In the genomic region with DNA sequence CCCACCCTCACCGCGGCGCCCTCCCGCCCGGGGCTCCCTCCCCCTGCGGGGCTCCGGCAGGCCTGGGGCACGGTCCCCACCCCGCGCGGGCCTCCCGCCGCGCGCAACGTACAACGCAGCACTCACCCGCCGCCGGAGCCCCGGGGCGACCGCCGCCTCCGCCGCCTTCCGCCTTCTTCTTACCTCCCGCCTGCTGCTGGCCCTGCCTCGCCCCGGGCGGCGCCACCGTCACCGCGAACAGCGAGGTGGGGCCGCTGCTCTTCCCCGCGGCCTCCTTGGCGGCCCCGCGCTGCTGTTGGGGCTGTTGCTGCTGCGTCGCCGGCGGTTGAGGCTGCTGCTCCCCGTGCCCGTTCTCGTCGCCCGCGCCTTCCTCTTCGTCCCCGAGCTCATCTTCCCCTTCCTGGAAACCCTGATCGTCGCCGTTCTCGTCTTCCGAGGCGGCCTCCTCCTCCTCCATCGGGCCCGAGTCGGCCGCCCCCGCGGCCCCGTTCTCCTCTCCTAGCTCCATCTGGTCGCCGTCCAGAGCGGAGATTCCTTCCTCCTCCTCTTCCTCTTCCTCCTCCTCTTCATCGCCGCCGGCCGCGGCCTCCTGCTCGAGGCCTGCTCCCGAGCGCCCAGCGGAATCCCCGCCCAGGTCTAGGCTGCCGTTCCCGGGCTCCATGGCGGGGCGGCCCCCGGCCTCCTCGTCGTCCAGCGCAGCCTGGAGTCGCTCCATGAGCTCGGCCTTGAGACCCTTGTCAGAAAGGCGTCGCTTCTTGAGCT, we compare ENCODE assay signal across 2 cellular contexts.
TF ChIP-seq lines count a peak whose summit lies in the region.

No MANE protein-coding gene starts in this region.

TF ChIP-seq in GM12878, 131 proteins besides CTCF, POLR2A, EP300 and RAD21 (continues in another document):
- TF ChIP-seq RUNX3 (IDR thresholded peaks at IDR 0.05; ENCODE audit: low read length), result no peak
- no peak for TF ChIP-seq EZH2 (IDR thresholded peaks at IDR 0.05; ENCODE audit: borderline replicate concordance, control insufficient read depth, low read depth, low read length)
- TF ChIP-seq, protein P1, sequence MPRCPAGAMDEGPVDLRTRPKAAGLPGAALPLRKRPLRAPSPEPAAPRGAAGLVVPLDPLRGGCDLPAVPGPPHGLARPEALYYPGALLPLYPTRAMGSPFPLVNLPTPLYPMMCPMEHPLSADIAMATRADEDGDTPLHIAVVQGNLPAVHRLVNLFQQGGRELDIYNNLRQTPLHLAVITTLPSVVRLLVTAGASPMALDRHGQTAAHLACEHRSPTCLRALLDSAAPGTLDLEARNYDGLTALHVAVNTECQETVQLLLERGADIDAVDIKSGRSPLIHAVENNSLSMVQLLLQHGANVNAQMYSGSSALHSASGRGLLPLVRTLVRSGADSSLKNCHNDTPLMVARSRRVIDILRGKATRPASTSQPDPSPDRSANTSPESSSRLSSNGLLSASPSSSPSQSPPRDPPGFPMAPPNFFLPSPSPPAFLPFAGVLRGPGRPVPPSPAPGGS (IDR thresholded peaks at IDR 0.05; ENCODE audit: borderline replicate concordance, insufficient read depth, low read depth, low read length, poor library complexity, severe bottlenecking), result no peak
- no peak for TF ChIP-seq SIN3A (IDR thresholded peaks at IDR 0.05; ENCODE audit: low read depth, low read length)
- TF ChIP-seq BHLHE40 (IDR thresholded peaks at IDR 0.05; ENCODE audit: borderline replicate concordance in 1 of 2, low read depth in 2 of 2, low read length in 1 of 2), result no peak
- TF ChIP-seq, protein P2, sequence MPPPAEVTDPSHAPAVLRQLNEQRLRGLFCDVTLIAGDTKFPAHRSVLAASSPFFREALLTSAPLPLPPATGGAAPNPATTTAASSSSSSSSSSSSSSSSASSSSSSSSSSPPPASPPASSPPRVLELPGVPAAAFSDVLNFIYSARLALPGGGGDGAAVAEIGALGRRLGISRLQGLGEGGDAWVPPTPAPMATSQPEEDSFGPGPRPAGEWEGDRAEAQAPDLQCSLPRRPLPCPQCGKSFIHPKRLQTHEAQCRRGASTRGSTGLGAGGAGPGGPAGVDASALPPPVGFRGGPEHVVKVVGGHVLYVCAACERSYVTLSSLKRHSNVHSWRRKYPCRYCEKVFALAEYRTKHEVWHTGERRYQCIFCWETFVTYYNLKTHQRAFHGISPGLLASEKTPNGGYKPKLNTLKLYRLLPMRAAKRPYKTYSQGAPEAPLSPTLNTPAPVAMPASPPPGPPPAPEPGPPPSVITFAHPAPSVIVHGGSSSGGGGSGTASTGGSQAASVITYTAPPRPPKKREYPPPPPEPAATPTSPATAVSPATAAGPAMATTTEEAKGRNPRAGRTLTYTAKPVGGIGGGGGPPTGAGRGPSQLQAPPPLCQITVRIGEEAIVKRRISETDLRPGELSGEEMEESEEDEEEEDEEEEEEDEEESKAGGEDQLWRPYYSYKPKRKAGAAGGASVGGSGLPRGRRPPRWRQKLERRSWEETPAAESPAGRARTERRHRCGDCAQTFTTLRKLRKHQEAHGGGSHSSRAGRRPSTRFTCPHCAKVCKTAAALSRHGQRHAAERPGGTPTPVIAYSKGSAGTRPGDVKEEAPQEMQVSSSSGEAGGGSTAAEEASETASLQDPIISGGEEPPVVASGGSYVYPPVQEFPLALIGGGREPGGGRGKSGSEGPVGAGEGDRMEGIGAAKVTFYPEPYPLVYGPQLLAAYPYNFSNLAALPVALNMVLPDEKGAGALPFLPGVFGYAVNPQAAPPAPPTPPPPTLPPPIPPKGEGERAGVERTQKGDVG (CRISPR knock-in tag; IDR thresholded peaks at IDR 0.05), result no peak
- no peak for TF ChIP-seq NRF1 (conservative IDR thresholded peaks at IDR 0.05; ENCODE audit: low read depth, low read length)
- TF ChIP-seq ESRRA (IDR thresholded peaks at IDR 0.05; ENCODE audit: low read length), result no peak
- TF ChIP-seq ZNF24 (IDR thresholded peaks at IDR 0.05), result no peak
- TF ChIP-seq CHD1 (IDR thresholded peaks at IDR 0.05; ENCODE audit: low read depth, low read length), result 0 out of 2 replicates have a peak, but pooled peaks have one; percentile 17
- no peak for TF ChIP-seq RCOR1 (conservative IDR thresholded peaks at IDR 0.05; ENCODE audit: low read depth, low read length)
- no peak for TF ChIP-seq TBL1XR1 (IDR thresholded peaks at IDR 0.05; ENCODE audit: low read depth, low read length)
- peak in 1 of 2 experiments; percentile 44; a peak in 1 of 3 replicates for TF ChIP-seq EGR1 (IDR thresholded peaks at IDR 0.05; ENCODE audit: borderline replicate concordance in 1 of 2, low read depth in 2 of 2, low read length in 2 of 2)
- TF ChIP-seq BRCA1 (IDR thresholded peaks at IDR 0.05; ENCODE audit: low read depth, low read length), result no peak
- TF ChIP-seq RB1 (IDR thresholded peaks at IDR 0.05; ENCODE audit: borderline replicate concordance), result 0 out of 2 replicates have a peak, but pooled peaks have one; percentile 8
- no peak for TF ChIP-seq CHD4 (IDR thresholded peaks at IDR 0.05)
- TF ChIP-seq, protein P3, sequence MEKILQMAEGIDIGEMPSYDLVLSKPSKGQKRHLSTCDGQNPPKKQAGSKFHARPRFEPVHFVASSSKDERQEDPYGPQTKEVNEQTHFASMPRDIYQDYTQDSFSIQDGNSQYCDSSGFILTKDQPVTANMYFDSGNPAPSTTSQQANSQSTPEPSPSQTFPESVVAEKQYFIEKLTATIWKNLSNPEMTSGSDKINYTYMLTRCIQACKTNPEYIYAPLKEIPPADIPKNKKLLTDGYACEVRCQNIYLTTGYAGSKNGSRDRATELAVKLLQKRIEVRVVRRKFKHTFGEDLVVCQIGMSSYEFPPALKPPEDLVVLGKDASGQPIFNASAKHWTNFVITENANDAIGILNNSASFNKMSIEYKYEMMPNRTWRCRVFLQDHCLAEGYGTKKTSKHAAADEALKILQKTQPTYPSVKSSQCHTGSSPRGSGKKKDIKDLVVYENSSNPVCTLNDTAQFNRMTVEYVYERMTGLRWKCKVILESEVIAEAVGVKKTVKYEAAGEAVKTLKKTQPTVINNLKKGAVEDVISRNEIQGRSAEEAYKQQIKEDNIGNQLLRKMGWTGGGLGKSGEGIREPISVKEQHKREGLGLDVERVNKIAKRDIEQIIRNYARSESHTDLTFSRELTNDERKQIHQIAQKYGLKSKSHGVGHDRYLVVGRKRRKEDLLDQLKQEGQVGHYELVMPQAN (conservative IDR thresholded peaks at IDR 0.05), result 0 out of 2 replicates have a peak, but pooled peaks have one; percentile 21
- TF ChIP-seq, protein P4, sequence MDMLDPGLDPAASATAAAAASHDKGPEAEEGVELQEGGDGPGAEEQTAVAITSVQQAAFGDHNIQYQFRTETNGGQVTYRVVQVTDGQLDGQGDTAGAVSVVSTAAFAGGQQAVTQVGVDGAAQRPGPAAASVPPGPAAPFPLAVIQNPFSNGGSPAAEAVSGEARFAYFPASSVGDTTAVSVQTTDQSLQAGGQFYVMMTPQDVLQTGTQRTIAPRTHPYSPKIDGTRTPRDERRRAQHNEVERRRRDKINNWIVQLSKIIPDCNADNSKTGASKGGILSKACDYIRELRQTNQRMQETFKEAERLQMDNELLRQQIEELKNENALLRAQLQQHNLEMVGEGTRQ (IDR thresholded peaks at IDR 0.05; ENCODE audit: borderline replicate concordance, low read depth, low read length), result no peak
- TF ChIP-seq POLR2AphosphoS2 (IDR thresholded peaks at IDR 0.05; ENCODE audit: low read depth, low read length), result 0 out of 2 replicates have a peak, but pooled peaks have one; percentile 46
- TF ChIP-seq SRF (IDR thresholded peaks at IDR 0.05; ENCODE audit: low read depth in 2 of 2, low read length in 2 of 2), result no peak
- no peak for TF ChIP-seq ZZZ3 (IDR thresholded peaks at IDR 0.05; ENCODE audit: control insufficient read depth, insufficient read length, low read depth)

TF ChIP-seq in HepG2, 621 proteins besides CTCF, POLR2A, EP300 and RAD21 (continues in another document):
- TF ChIP-seq IKZF1 (IDR thresholded peaks at IDR 0.05), result no peak
- TF ChIP-seq CCDC6 (CRISPR knock-in tag; IDR thresholded peaks at IDR 0.05), result peak; percentile 48; the same call in 1 of the 2 replicates
- peak in 1 of 2 experiments; percentile 1; a peak in 1 of 4 replicates for TF ChIP-seq KLF16 (CRISPR knock-in tag; IDR thresholded peaks at IDR 0.05)
- TF ChIP-seq, protein P5, sequence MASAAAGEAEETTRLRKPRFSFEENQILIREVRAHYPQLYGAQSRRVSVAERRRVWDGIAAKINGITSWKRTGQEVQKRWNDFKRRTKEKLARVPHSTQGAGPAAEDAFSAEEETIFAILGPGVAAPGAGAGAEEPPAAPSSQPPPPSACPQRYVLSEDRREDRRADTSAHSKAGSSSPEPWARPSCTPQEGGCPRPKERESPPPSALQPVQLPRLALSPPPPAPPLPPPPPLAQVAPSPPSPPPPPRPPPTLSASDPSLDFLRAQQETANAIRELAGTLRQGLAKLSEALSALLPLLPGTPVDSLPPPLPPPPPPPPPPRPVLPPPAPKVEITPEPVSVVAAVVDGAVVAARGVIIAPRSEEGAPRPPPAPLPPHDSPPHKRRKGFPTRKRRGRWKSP (CRISPR knock-in tag; IDR thresholded peaks at IDR 0.05), result peak; percentile 10; the same call in 1 of the 2 replicates
- TF ChIP-seq JUNB (CRISPR knock-in tag; IDR thresholded peaks at IDR 0.05; ENCODE audit: borderline replicate concordance), result 0 out of 2 replicates have a peak, but pooled peaks have one; percentile 55
- TF ChIP-seq HDAC6 (IDR thresholded peaks at IDR 0.05; ENCODE audit: low read depth, low read length), result no peak
- peak; percentile 48; the same call in 1 of the 2 replicates for TF ChIP-seq ZNF446 (CRISPR knock-in tag; IDR thresholded peaks at IDR 0.05)
- peak; percentile 60; the same call in 1 of the 2 replicates for TF ChIP-seq ZNF790 (CRISPR knock-in tag; IDR thresholded peaks at IDR 0.05; ENCODE audit: borderline replicate concordance)
- no peak for TF ChIP-seq ATAD3A (CRISPR knock-in tag; IDR thresholded peaks at IDR 0.05)
- TF ChIP-seq KAT8 (CRISPR knock-in tag; IDR thresholded peaks at IDR 0.05), result no peak; the same call in 1 of the 2 replicates
- TF ChIP-seq, protein P6, sequence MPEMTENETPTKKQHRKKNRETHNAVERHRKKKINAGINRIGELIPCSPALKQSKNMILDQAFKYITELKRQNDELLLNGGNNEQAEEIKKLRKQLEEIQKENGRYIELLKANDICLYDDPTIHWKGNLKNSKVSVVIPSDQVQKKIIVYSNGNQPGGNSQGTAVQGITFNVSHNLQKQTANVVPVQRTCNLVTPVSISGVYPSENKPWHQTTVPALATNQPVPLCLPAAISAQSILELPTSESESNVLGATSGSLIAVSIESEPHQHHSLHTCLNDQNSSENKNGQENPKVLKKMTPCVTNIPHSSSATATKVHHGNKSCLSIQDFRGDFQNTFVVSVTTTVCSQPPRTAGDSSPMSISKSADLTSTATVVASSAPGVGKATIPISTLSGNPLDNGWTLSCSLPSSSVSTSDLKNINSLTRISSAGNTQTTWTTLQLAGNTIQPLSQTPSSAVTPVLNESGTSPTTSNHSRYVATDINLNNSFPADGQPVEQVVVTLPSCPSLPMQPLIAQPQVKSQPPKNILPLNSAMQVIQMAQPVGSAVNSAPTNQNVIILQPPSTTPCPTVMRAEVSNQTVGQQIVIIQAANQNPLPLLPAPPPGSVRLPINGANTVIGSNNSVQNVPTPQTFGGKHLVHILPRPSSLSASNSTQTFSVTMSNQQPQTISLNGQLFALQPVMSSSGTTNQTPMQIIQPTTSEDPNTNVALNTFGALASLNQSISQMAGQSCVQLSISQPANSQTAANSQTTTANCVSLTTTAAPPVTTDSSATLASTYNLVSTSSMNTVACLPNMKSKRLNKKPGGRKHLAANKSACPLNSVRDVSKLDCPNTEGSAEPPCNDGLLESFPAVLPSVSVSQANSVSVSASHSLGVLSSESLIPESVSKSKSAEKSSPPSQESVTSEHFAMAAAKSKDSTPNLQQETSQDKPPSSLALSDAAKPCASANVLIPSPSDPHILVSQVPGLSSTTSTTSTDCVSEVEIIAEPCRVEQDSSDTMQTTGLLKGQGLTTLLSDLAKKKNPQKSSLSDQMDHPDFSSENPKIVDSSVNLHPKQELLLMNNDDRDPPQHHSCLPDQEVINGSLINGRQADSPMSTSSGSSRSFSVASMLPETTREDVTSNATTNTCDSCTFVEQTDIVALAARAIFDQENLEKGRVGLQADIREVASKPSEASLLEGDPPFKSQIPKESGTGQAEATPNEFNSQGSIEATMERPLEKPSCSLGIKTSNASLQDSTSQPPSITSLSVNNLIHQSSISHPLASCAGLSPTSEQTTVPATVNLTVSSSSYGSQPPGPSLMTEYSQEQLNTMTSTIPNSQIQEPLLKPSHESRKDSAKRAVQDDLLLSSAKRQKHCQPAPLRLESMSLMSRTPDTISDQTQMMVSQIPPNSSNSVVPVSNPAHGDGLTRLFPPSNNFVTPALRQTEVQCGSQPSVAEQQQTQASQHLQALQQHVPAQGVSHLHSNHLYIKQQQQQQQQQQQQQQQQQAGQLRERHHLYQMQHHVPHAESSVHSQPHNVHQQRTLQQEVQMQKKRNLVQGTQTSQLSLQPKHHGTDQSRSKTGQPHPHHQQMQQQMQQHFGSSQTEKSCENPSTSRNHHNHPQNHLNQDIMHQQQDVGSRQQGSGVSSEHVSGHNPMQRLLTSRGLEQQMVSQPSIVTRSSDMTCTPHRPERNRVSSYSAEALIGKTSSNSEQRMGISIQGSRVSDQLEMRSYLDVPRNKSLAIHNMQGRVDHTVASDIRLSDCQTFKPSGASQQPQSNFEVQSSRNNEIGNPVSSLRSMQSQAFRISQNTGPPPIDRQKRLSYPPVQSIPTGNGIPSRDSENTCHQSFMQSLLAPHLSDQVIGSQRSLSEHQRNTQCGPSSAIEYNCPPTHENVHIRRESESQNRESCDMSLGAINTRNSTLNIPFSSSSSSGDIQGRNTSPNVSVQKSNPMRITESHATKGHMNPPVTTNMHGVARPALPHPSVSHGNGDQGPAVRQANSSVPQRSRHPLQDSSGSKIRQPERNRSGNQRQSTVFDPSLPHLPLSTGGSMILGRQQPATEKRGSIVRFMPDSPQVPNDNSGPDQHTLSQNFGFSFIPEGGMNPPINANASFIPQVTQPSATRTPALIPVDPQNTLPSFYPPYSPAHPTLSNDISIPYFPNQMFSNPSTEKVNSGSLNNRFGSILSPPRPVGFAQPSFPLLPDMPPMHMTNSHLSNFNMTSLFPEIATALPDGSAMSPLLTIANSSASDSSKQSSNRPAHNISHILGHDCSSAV (CRISPR knock-in tag; IDR thresholded peaks at IDR 0.05; ENCODE audit: borderline replicate concordance), result peak; percentile 45; the same call in 1 of the 2 replicates
- 0 out of 2 replicates have a peak, but pooled peaks have one; percentile 26 for TF ChIP-seq ZNF138 (CRISPR knock-in tag; IDR thresholded peaks at IDR 0.05; ENCODE audit: low read depth)
